ENCODE assay signal across 24 cellular contexts in genomic region chr2:171088057-171088834, GRCh38.
A peak's percentile ranks its signal among the peaks of the same experiment; 100 is the strongest.
DNase-seq lines count a peak whose midpoint lies in the region; ATAC-seq, FAIRE-seq and TF ChIP-seq lines count a peak whose summit lies in the region.
"Had no signal": no experiment of that assay in that cellular context is flagged by ENCODE, and none has a peak within 500 bp of the region (broad histone marks: within the 10 kb centered on the region; RNA-seq: fewer than 3 reads in every experiment).

No MANE protein-coding gene starts in this region.

- no peak for TF ChIP-seq CTCF in chondrocyte (IDR thresholded peaks at IDR 0.05)

- FAIRE-seq in GM12891 (lab: Jason Lieb, UNC) (peak; percentile 13), RCC 7860 (lab: Jason Lieb, UNC) (no peak)

- peaks cover 27% of the 10 kb centered on the region for H3K36me3 Mint-ChIP-seq in activated naive CD4-positive, alpha-beta T cell treated with anti-CD3 and anti-CD28 coated beads, Interleukin-2, amount 10 ng/mL, durations not matched to agents 7 days and 5 days
- H3K36me3 Mint-ChIP-seq in activated T-helper 1 cell treated with anti-CD3 and anti-CD28 coated beads, Interleukin-12 subunit alpha, Interleukin-12 subunit beta, Interleukin-2, Interleukin-4 antibody, amounts not matched to agents 30 ng/mL and 10 ng/mL and 1 ng/mL, durations not matched to agents 14 hours and 24 hours and 36 hours (ENCODE audit: low read depth) = peaks cover 7% of the 10 kb centered on the region
- H3K36me3 Mint-ChIP-seq in stimulated activated memory B cell treated with anti-CD40 and anti-IgM and Interleukin-4, amounts not matched to agents 10 μg/mL and 1 μg/mL and 100 μg/mL, for 72 hours = peaks cover 38% of the 10 kb centered on the region
- H3K36me3 Mint-ChIP-seq in chondrocyte (ENCODE audit: low read depth) = peaks cover 2% of the 10 kb centered on the region

- no peaks in the 10 kb centered on the region for H3K9me3 Mint-ChIP-seq in activated naive CD4-positive, alpha-beta T cell treated with anti-CD3 and anti-CD28 coated beads, Interleukin-2, amount 10 ng/mL, durations not matched to agents 7 days and 5 days
- H3K9me3 Mint-ChIP-seq in activated T-helper 1 cell treated with anti-CD3 and anti-CD28 coated beads, Interleukin-12 subunit alpha, Interleukin-12 subunit beta, Interleukin-2, Interleukin-4 antibody, amounts not matched to agents 30 ng/mL and 10 ng/mL and 1 ng/mL, durations not matched to agents 14 hours and 24 hours and 36 hours = no peaks in the 10 kb centered on the region
- H3K9me3 Mint-ChIP-seq in stimulated activated memory B cell treated with anti-CD40 and anti-IgM and Interleukin-4, amounts not matched to agents 10 μg/mL and 1 μg/mL and 100 μg/mL, for 72 hours = no peaks in the 10 kb centered on the region
- no peaks in the 10 kb centered on the region for H3K9me3 Mint-ChIP-seq in chondrocyte (ENCODE audit: low read depth)
- H3K9me3 Mint-ChIP-seq: endodermal cell; HFFc6; stimulated activated naive CD8-positive, alpha-beta T cell treated with anti-CD3 and anti-CD28 coated beads, Interleukin-15, amount 100 ng/mL, for 72 hours had no signal

- no peak for DNase-seq in activated naive CD4-positive, alpha-beta T cell treated with anti-CD3 and anti-CD28 coated beads, Interleukin-2, amount 10 ng/mL, durations not matched to agents 7 days and 5 days
- DNase-seq in activated naive CD4-positive, alpha-beta T cell treated with anti-CD3 and anti-CD28 coated beads, Interleukin-2, amount 50 U/mL, for 16 hours = no peak
- DNase-seq in GM12891 (ENCODE audit: insufficient read length, low spot score) (no peak), chondrocyte (ENCODE audit: low spot score) (no peak), RCC 7860 (ENCODE audit: low spot score) (no peak)
- no peak for DNase-seq in activated T-helper 1 cell treated with anti-CD3 and anti-CD28 coated beads, Interleukin-12 subunit alpha, Interleukin-12 subunit beta, Interleukin-2, Interleukin-4 antibody, amounts not matched to agents 30 ng/mL and 10 ng/mL and 1 ng/mL, durations not matched to agents 14 hours and 24 hours and 36 hours (ENCODE audit: low spot score)
- DNase-seq in stimulated activated CD4-positive, alpha-beta T cell treated with anti-CD3 and anti-CD28 coated beads, Interleukin-2, amount 100 ng/mL, for 24 hours = no peak
- DNase-seq: activated CD4-positive, alpha-beta T cell treated with anti-CD3 and anti-CD28 coated beads, Interleukin-2, amount 50 U/mL, for 4 hours; COR-L47; DMS53; endodermal cell; GOT3; HFFc6; left ventricle myocardium inferior; NCI-H1048; NCI-H2107; right cardiac atrium; SHP77 treated with DMSO at 0.1 percent for 48 hours; stimulated activated CD8-positive, alpha-beta memory T cell treated with anti-CD3 and anti-CD28 coated beads, Interleukin-4, amount 100 ng/mL, for 48 hours; stimulated activated naive CD8-positive, alpha-beta T cell treated with anti-CD3 and anti-CD28 coated beads, Interleukin-15, amount 100 ng/mL, for 72 hours had no signal

- TF ChIP-seq POLR2A in GM12891 (IDR thresholded peaks at IDR 0.05; ENCODE audit: low read depth, low read length) = no peak

- CTCF ChIA-PET in activated naive CD4-positive, alpha-beta T cell treated with anti-CD3 and anti-CD28 coated beads, Interleukin-2, amount 10 ng/mL, durations not matched to agents 7 days and 5 days (lab: Charles Lee) = interaction anchor here (1.0 to 3.6 kb wide), 10 partner anchors 10 to 328 kb away, joined by 3 to 24 read pairs (median 8); no protein-coding TSS in a partner anchor

- peak overlapping the region; percentile 90 for H3K27ac Mint-ChIP-seq in activated naive CD4-positive, alpha-beta T cell treated with anti-CD3 and anti-CD28 coated beads, Interleukin-2, amount 10 ng/mL, durations not matched to agents 7 days and 5 days
- H3K27ac Mint-ChIP-seq in activated T-helper 1 cell treated with anti-CD3 and anti-CD28 coated beads, Interleukin-12 subunit alpha, Interleukin-12 subunit beta, Interleukin-2, Interleukin-4 antibody, amounts not matched to agents 30 ng/mL and 10 ng/mL and 1 ng/mL, durations not matched to agents 14 hours and 24 hours and 36 hours = peak overlapping the region; percentile 1
- peak overlapping the region; percentile 44 for H3K27ac Mint-ChIP-seq in stimulated activated memory B cell treated with anti-CD40 and anti-IgM and Interleukin-4, amounts not matched to agents 10 μg/mL and 1 μg/mL and 100 μg/mL, for 72 hours
- no peak overlapping the region for H3K27ac Mint-ChIP-seq in chondrocyte (ENCODE audit: unreplicated experiment)
- H3K27ac Mint-ChIP-seq: mesothelial cell of epicardium; stimulated activated naive CD8-positive, alpha-beta T cell treated with anti-CD3 and anti-CD28 coated beads, Interleukin-15, amount 100 ng/mL, for 72 hours had no signal

- no peaks in the 10 kb centered on the region for H3K27me3 Mint-ChIP-seq in activated naive CD4-positive, alpha-beta T cell treated with anti-CD3 and anti-CD28 coated beads, Interleukin-2, amount 10 ng/mL, durations not matched to agents 7 days and 5 days
- no peaks in the 10 kb centered on the region for H3K27me3 Mint-ChIP-seq in activated T-helper 1 cell treated with anti-CD3 and anti-CD28 coated beads, Interleukin-12 subunit alpha, Interleukin-12 subunit beta, Interleukin-2, Interleukin-4 antibody, amounts not matched to agents 30 ng/mL and 10 ng/mL and 1 ng/mL, durations not matched to agents 14 hours and 24 hours and 36 hours (ENCODE audit: insufficient read depth)
- no peaks in the 10 kb centered on the region for H3K27me3 Mint-ChIP-seq in stimulated activated memory B cell treated with anti-CD40 and anti-IgM and Interleukin-4, amounts not matched to agents 10 μg/mL and 1 μg/mL and 100 μg/mL, for 72 hours
- H3K27me3 Mint-ChIP-seq in chondrocyte (ENCODE audit: low read depth) = no peaks in the 10 kb centered on the region
- H3K27me3 Mint-ChIP-seq: stimulated activated naive CD8-positive, alpha-beta T cell treated with anti-CD3 and anti-CD28 coated beads, Interleukin-15, amount 100 ng/mL, for 72 hours had no signal

- no peak for ATAC-seq in stimulated activated memory B cell treated with anti-CD40 and anti-IgM and Interleukin-4, amounts not matched to agents 10 μg/mL and 1 μg/mL and 100 μg/mL, for 72 hours
- ATAC-seq: esophagus mucosa; Panc1; right cardiac atrium; stimulated activated naive CD8-positive, alpha-beta T cell treated with anti-CD3 and anti-CD28 coated beads, Interleukin-15, amount 100 ng/mL, for 72 hours had no signal

- intact Hi-C loops in activated T-helper 1 cell treated with anti-CD3 and anti-CD28 coated beads, Interleukin-12 subunit alpha, Interleukin-12 subunit beta, Interleukin-2, Interleukin-4 antibody, amounts not matched to agents 30 ng/mL and 10 ng/mL and 1 ng/mL, durations not matched to agents 14 hours and 24 hours and 36 hours (cut with micrococcal nuclease) = loop anchor here (5.0 kb wide), 2 partner anchors 174 to 344 kb away; partner anchors contain the start of genes DCAF17 and METTL8

- H3K4me1 Mint-ChIP-seq in activated naive CD4-positive, alpha-beta T cell treated with anti-CD3 and anti-CD28 coated beads, Interleukin-2, amount 10 ng/mL, durations not matched to agents 7 days and 5 days = peaks cover 52% of the 10 kb centered on the region
- H3K4me1 Mint-ChIP-seq in activated T-helper 1 cell treated with anti-CD3 and anti-CD28 coated beads, Interleukin-12 subunit alpha, Interleukin-12 subunit beta, Interleukin-2, Interleukin-4 antibody, amounts not matched to agents 30 ng/mL and 10 ng/mL and 1 ng/mL, durations not matched to agents 14 hours and 24 hours and 36 hours (ENCODE audit: low read depth) = peaks cover 56% of the 10 kb centered on the region
- H3K4me1 Mint-ChIP-seq in stimulated activated memory B cell treated with anti-CD40 and anti-IgM and Interleukin-4, amounts not matched to agents 10 μg/mL and 1 μg/mL and 100 μg/mL, for 72 hours = peaks cover 64% of the 10 kb centered on the region
- H3K4me1 Mint-ChIP-seq in chondrocyte (ENCODE audit: low read depth) = peaks cover 36% of the 10 kb centered on the region

- H3K4me3 Mint-ChIP-seq in activated naive CD4-positive, alpha-beta T cell treated with anti-CD3 and anti-CD28 coated beads, Interleukin-2, amount 10 ng/mL, durations not matched to agents 7 days and 5 days = no peak overlapping the region
- no peak overlapping the region for H3K4me3 Mint-ChIP-seq in activated T-helper 1 cell treated with anti-CD3 and anti-CD28 coated beads, Interleukin-12 subunit alpha, Interleukin-12 subunit beta, Interleukin-2, Interleukin-4 antibody, amounts not matched to agents 30 ng/mL and 10 ng/mL and 1 ng/mL, durations not matched to agents 14 hours and 24 hours and 36 hours
- no peak overlapping the region for H3K4me3 Mint-ChIP-seq in stimulated activated memory B cell treated with anti-CD40 and anti-IgM and Interleukin-4, amounts not matched to agents 10 μg/mL and 1 μg/mL and 100 μg/mL, for 72 hours
- H3K4me3 Mint-ChIP-seq in chondrocyte (ENCODE audit: unreplicated experiment) = no peak overlapping the region
- H3K4me3 Mint-ChIP-seq: endodermal cell, HFFc6, mesothelial cell of epicardium had no signal

TF ChIP-seq in GM12891, 5 proteins besides CTCF, POLR2A, EP300 and RAD21:
- TF ChIP-seq POLR2AphosphoS5 (IDR thresholded peaks at IDR 0.05; ENCODE audit: low read depth, low read length) (no peak), POU2F2 (IDR thresholded peaks at IDR 0.05; ENCODE audit: low read depth, low read length) (no peak), TAF1 (IDR thresholded peaks at IDR 0.05; ENCODE audit: low read depth, low read length) (no peak), SPI1 (IDR thresholded peaks at IDR 0.05; ENCODE audit: low read depth, low read length) (no peak), PAX5 (IDR thresholded peaks at IDR 0.05; ENCODE audit: insufficient read depth, low read length, severe bottlenecking) (no peak)
TF ChIP-seq in GM12891: peak in this region for 0.
